ENCODE assay signal across 9 cellular contexts in genomic region chr9:116000748-116001329, GRCh38.
A peak's percentile ranks its signal among the peaks of the same experiment; 100 is the strongest.
DNase-seq lines count a peak whose midpoint lies in the region; ATAC-seq and TF ChIP-seq lines count a peak whose summit lies in the region.
"Had no signal": no experiment of that assay in that cellular context is flagged by ENCODE, and none has a peak within 500 bp of the region (broad histone marks: within the 10 kb centered on the region; RNA-seq: fewer than 3 reads in every experiment).

No MANE protein-coding gene starts in this region.

- POLR2A ChIA-PET in MCF 10A (lab: Yijun Ruan, JAX): interaction anchor here (2.5 kb wide), 1 partner anchor 8 kb away, joined by 6 read pairs; no protein-coding TSS in a partner anchor

- ATAC-seq in HG03280 (IDR thresholded peaks at IDR 0.05; ENCODE audit: unreplicated experiment): peak; percentile 85
- no peak for ATAC-seq in GM18517 (IDR thresholded peaks at IDR 0.05; ENCODE audit: unreplicated experiment)
- ATAC-seq in HG03039 (IDR thresholded peaks at IDR 0.05; ENCODE audit: unreplicated experiment): no peak

- H3K4me3 Mint-ChIP-seq in MCF 10A (ENCODE audit: unreplicated experiment) (no peak overlapping the region), neural crest cell (no peak overlapping the region)
- H3K4me3 Mint-ChIP-seq: activated naive CD8-positive, alpha-beta T cell had no signal

- no peaks in the 10 kb centered on the region for H3K9me3 Mint-ChIP-seq in MCF 10A (ENCODE audit: unreplicated experiment)
- peaks cover 6% of the 10 kb centered on the region for H3K9me3 Mint-ChIP-seq in neural crest cell

- no peak for TF ChIP-seq POLR2A in breast epithelium (IDR thresholded peaks at IDR 0.05)

- H3K9me3 ChIP-seq in breast epithelium (no peaks in the 10 kb centered on the region), ascending aorta (no peaks in the 10 kb centered on the region)

- H3K4me1 Mint-ChIP-seq in MCF 10A (ENCODE audit: insufficient read depth, unreplicated experiment) (peaks cover 44% of the 10 kb centered on the region), neural crest cell (no peaks in the 10 kb centered on the region)

- H3K27ac Mint-ChIP-seq in MCF 10A (ENCODE audit: low read depth, unreplicated experiment) (no peak overlapping the region), neural crest cell (ENCODE audit: unreplicated experiment) (no peak overlapping the region)
- H3K27ac Mint-ChIP-seq: activated naive CD8-positive, alpha-beta T cell had no signal

- H3K36me3 Mint-ChIP-seq in MCF 10A (ENCODE audit: insufficient read depth, unreplicated experiment) (no peaks in the 10 kb centered on the region), neural crest cell (ENCODE audit: low read depth) (no peaks in the 10 kb centered on the region)
- H3K36me3 Mint-ChIP-seq: activated naive CD8-positive, alpha-beta T cell had no signal

- CTCF ChIA-PET in MCF 10A (lab: Yijun Ruan, JAX): no interaction called here

- intact Hi-C loops in MCF 10A (cut with micrococcal nuclease) (loop anchor here (5.0 kb wide), 1 partner anchor 119 kb away; no protein-coding TSS in a partner anchor), breast epithelium (cut with DNase I; ENCODE audit: low total_unique reads) (no loop called here), ascending aorta (cut with DNase I) (no loop called here)

- H3K27me3 ChIP-seq in breast epithelium (no peaks in the 10 kb centered on the region), ascending aorta (no peaks in the 10 kb centered on the region)

- H3K27ac ChIP-seq in breast epithelium: no peak overlapping the region
- no peak overlapping the region for H3K27ac ChIP-seq in ascending aorta

- H3K4me1 ChIP-seq in breast epithelium (no peaks in the 10 kb centered on the region), ascending aorta (no peaks in the 10 kb centered on the region)

- DNase-seq in MCF 10A (ENCODE audit: unreplicated experiment) (peak; percentile 45), breast epithelium (ENCODE audit: low spot score in 2 of 2) (no peak), ascending aorta (ENCODE audit: low spot score in 2 of 2) (no peak), neural crest cell (ENCODE audit: low read depth, low spot score) (peak; percentile 32)
- no peak for DNase-seq in activated effector memory CD4-positive, alpha-beta T cell treated with Interleukin-2 at 50 U/mL for 16 hours

- no TSS peak for BruUV-seq in MCF 10A (replicated peaks; lab: Mats Ljungman, UMichigan)

- no peaks in the 10 kb centered on the region for H3K27me3 Mint-ChIP-seq in MCF 10A (ENCODE audit: insufficient read depth, unreplicated experiment)
- no peaks in the 10 kb centered on the region for H3K27me3 Mint-ChIP-seq in neural crest cell (ENCODE audit: low read depth)
- H3K27me3 Mint-ChIP-seq: activated naive CD8-positive, alpha-beta T cell had no signal

- no peak overlapping the region for H3K4me3 ChIP-seq in breast epithelium
- H3K4me3 ChIP-seq in ascending aorta: no peak overlapping the region

- H3K36me3 ChIP-seq in breast epithelium (no peaks in the 10 kb centered on the region), ascending aorta (no peaks in the 10 kb centered on the region)

- peak; percentile 37 for TF ChIP-seq CTCF in MCF 10A (IDR thresholded peaks at IDR 0.05; ENCODE audit: unreplicated experiment)
- peak in 1 of 3 donors; percentile 14 for TF ChIP-seq CTCF in breast epithelium (IDR thresholded peaks at IDR 0.05)
- peak in 2 of 3 experiments; percentile 18 to 20 for TF ChIP-seq CTCF in ascending aorta (IDR thresholded peaks at IDR 0.05)
- TF ChIP-seq CTCF in neural crest cell (conservative IDR thresholded peaks at IDR 0.05): peak; percentile 69

Comparison
In these comparisons a context has a peak if more than half of its experiments do, and no peak if none do; other contexts are left out.
1. DNase-seq: peak in MCF 10A (single experiment) and neural crest cell (single experiment); none in breast epithelium (0 of 2), ascending aorta (0 of 2) and activated effector memory CD4-positive, alpha-beta T cell treated with Interleukin-2 at 50 U/mL for 16 hours (single experiment).